Comparison of ENCODE assay signal across 12 cellular contexts in the genomic region with DNA sequence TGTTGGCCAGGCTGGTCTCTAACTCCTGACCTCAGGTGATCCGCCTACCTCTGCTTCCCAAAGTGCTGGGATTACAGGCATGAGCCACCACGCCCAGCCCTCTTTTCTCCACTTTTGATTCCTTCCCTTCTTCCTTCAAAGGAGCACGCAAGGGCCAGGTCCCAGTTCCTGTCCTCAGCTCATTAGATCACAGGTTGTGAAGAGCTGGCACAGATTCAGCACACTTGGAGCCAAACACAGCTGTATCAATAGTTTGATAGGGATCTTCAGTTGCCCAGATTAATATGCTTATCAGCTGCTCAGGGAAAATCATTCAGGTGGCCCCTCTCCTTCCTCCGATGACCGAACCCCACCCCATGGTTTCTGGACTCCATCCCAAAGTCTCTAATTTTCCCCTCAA.
"Had no signal": no experiment of that assay in that cellular context is flagged by ENCODE, and none has a peak within 500 bp of the region (broad histone marks: within the 10 kb centered on the region; RNA-seq: fewer than 3 reads in every experiment).

No MANE protein-coding gene starts in this region.

- H3K36me3 ChIP-seq: lower lobe of right lung had no signal

- H3K4me1 ChIP-seq: lower lobe of right lung had no signal

- H3K9me3 ChIP-seq: lower lobe of right lung had no signal

- DNase-seq: activated CD4-positive, alpha-beta T cell treated with anti-CD3 and anti-CD28 coated beads, Interleukin-2, amount 50 U/mL, for 1 hour; activated CD8-positive, alpha-beta memory T cell treated with anti-CD3 and anti-CD28 coated beads for 24 hours; aorta; dermis blood vessel endothelial cell; effector memory CD8-positive, alpha-beta T cell; foreskin melanocyte; head of caudate nucleus; lower lobe of right lung; naive thymus-derived CD4-positive, alpha-beta T cell had no signal

- H3K27ac ChIP-seq: lower lobe of right lung, parathyroid adenoma had no signal

- H3K4me3 ChIP-seq: lower lobe of right lung had no signal

- ATAC-seq: activated CD4-positive, CD25-positive, alpha-beta regulatory T cell treated with anti-CD3 and anti-CD28 coated beads, Interleukin-2, amount 50 U/mL, for 24 hours; effector memory CD8-positive, alpha-beta T cell; naive thymus-derived CD4-positive, alpha-beta T cell; stimulated activated effector memory CD8-positive, alpha-beta T cell treated with anti-CD3 and anti-CD28 coated beads, Interleukin-12 subunit alpha, Interleukin-12 subunit beta, amount 100 ng/mL, for 72 hours had no signal
